ENCODE assay signal across 11 cellular contexts in genomic region chr11:34516247-34517040, GRCh38. TPM values are rescaled to one million over a fixed set of nuclear protein-coding genes. Genes with fewer than 3 reads are reported as not detected.
"Had no signal": no experiment of that assay in that cellular context is flagged by ENCODE, and none has a peak within 500 bp of the region (broad histone marks: within the 10 kb centered on the region; RNA-seq: fewer than 3 reads in every experiment).

No MANE protein-coding gene starts in this region.

- DNase-seq: GM23248, GOT3, H9, HCEC 1CT, HFFc6, KG1 had no signal

- H3K4me3 ChIP-seq: GM23248 had no signal

- FAIRE-seq: H54, HepG2 had no signal

- ATAC-seq: HepG2 had no signal

- H2AFZ ChIP-seq: GM23248 had no signal

- H3K27ac ChIP-seq: GM23248, HL-60 had no signal

- H3K9ac ChIP-seq: GM23248 had no signal

RNA-seq across cellular contexts. Expression of gene ELF5, which starts 2.9 kb away (rescaled TPM):
- total RNA-seq: GM23248, H9, HFFc6, HT1080 had no signal
- polyA plus RNA-seq: GM23248, IgD-negative memory B cell had no signal
